10 cellular contexts compared by ENCODE assay signal in the genomic region with DNA sequence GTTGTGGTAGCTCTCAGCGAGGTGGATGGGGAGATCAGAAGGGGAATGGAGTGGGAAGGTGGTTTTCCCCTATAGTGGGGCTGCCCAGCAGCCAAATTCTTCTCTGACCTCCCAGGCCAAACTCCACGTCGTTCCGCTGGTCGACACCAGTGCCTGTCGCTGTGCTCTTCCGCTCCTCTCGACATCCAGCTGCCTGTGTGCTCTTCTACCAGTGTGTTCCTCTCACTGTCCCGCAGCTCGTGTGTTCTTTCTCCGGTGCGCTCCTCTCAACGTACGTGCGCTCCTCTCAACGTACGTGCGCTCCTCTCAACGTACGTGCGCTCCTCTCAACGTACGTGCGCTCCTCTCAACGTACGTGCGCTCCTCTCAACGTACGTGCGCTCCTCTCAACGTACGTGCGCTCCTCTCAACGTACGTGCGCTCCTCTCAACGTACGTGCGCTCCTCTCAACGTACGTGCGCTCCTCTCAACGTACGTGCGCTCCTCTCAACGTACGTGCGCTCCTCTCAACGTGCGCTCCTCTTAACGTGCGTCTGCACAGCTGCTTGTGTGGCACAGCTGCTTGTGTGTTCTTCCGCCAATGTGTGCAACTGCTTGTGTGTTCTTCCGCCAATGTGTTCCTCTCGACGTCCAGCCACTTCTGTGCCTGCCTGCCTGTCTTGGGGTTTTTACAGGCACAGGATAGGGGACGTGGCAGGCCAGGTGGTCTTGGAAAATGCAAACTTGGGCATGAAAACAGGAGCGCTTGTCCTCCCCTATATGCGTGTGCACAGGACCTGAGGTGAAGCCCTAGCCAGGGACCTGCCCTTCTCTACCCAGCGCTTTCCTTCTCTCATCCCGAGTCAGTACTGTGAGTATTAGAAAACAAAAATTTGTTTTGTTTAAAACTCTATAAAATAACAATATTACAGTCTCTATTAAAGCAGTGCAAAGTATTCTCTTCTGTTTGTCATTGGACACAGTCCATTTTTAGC.
DNase-seq lines count a peak whose midpoint lies in the region; ATAC-seq lines count a peak whose summit lies in the region.
"Had no signal": no experiment of that assay in that cellular context is flagged by ENCODE, and none has a peak within 500 bp of the region (broad histone marks: within the 10 kb centered on the region; RNA-seq: fewer than 3 reads in every experiment).

No MANE protein-coding gene starts in this region.

- H3K27me3 Mint-ChIP-seq in activated naive CD8-positive, alpha-beta T cell treated with anti-CD3 and anti-CD28 coated beads, Interleukin-2, amount 10 ng/mL, durations not matched to agents 7 days and 5 days, result no peaks in the 10 kb centered on the region

- WGBS in mesenchymal stem cell, result 95% methylated on average over 43 of the region's 61 CpGs

- H3K4me1 Mint-ChIP-seq in activated naive CD8-positive, alpha-beta T cell treated with anti-CD3 and anti-CD28 coated beads, Interleukin-2, amount 10 ng/mL, durations not matched to agents 7 days and 5 days, result no peaks in the 10 kb centered on the region

- H3K9me3 Mint-ChIP-seq in activated naive CD8-positive, alpha-beta T cell treated with anti-CD3 and anti-CD28 coated beads, Interleukin-2, amount 10 ng/mL, durations not matched to agents 7 days and 5 days, result no peaks in the 10 kb centered on the region

- no peak overlapping the region for H3K4ac ChIP-seq in mesenchymal stem cell (ENCODE audit: low read depth in 1 of 2, low read length in 2 of 2)

- H3K23ac ChIP-seq in mesenchymal stem cell (ENCODE audit: low read length in 2 of 2), result no peak overlapping the region

- H3K27ac ChIP-seq in BLaER1 (no peak overlapping the region), mesenchymal stem cell (ENCODE audit: low read length, poor library complexity, severe bottlenecking) (no peak overlapping the region)
- H3K27ac ChIP-seq: hepatocyte had no signal

- no peak for DNase-seq in activated naive CD8-positive, alpha-beta T cell treated with anti-CD3 and anti-CD28 coated beads, Interleukin-2, amount 10 ng/mL, durations not matched to agents 7 days and 5 days
- DNase-seq in mesenchymal stem cell, result no peak
- no peak for DNase-seq in stimulated activated CD4-positive, alpha-beta T cell treated with anti-CD3 and anti-CD28 coated beads, Interleukin-1b, Interleukin-23, amount 100 ng/mL, for 48 hours
- DNase-seq: NCI-H1930 had no signal

- H3K4me3 Mint-ChIP-seq in activated naive CD8-positive, alpha-beta T cell treated with anti-CD3 and anti-CD28 coated beads, Interleukin-2, amount 10 ng/mL, durations not matched to agents 7 days and 5 days, result peak overlapping the region; percentile 66

- H3K9me3 ChIP-seq in BLaER1, result 0 out of 2 replicates have a peak, but pooled peaks cover 3% of the 10 kb centered on the region
- H3K9me3 ChIP-seq in mesenchymal stem cell (ENCODE audit: control insufficient read depth, low read length), result no peaks in the 10 kb centered on the region

- H3K4me1 ChIP-seq in BLaER1 (peaks cover 9% of the 10 kb centered on the region), mesenchymal stem cell (ENCODE audit: control insufficient read depth, insufficient read depth, low read depth, low read length) (no peaks in the 10 kb centered on the region)

- H3K18ac ChIP-seq in mesenchymal stem cell (ENCODE audit: low read depth in 1 of 2, low read length in 2 of 2), result no peak overlapping the region

- H3K36me3 Mint-ChIP-seq in activated naive CD8-positive, alpha-beta T cell treated with anti-CD3 and anti-CD28 coated beads, Interleukin-2, amount 10 ng/mL, durations not matched to agents 7 days and 5 days, result no peaks in the 10 kb centered on the region

- no peaks in the 10 kb centered on the region for H3K79me1 ChIP-seq in mesenchymal stem cell (replicated peaks; ENCODE audit: low read length, poor library complexity, severe bottlenecking)

- H4K8ac ChIP-seq in mesenchymal stem cell (ENCODE audit: low read length), result no peak overlapping the region

- H2BK12ac ChIP-seq in mesenchymal stem cell (ENCODE audit: low read length in 2 of 2), result no peak overlapping the region

- H2BK5ac ChIP-seq in mesenchymal stem cell (ENCODE audit: low read depth, low read length, poor library complexity, severe bottlenecking), result no peak overlapping the region

- no peaks in the 10 kb centered on the region for H3K27me3 ChIP-seq in BLaER1
- H3K27me3 ChIP-seq in mesenchymal stem cell (ENCODE audit: control insufficient read depth in 1 of 2, insufficient read depth in 1 of 2, low read length in 2 of 2), result no peaks in the 10 kb centered on the region
- H3K27me3 ChIP-seq: hepatocyte had no signal

- H3K4me3 ChIP-seq in BLaER1 (no peak overlapping the region), mesenchymal stem cell (ENCODE audit: insufficient read depth in 1 of 2, low read depth in 1 of 2, low read length in 2 of 2) (peak overlapping the region in 1 of 2 experiments; percentile 57)
- H3K4me3 ChIP-seq: hepatocyte had no signal

- H3K9ac ChIP-seq in BLaER1, result no peak overlapping the region
- H3K9ac ChIP-seq in mesenchymal stem cell (ENCODE audit: low read length), result peak overlapping the region; percentile 36

- H2AK5ac ChIP-seq in mesenchymal stem cell (ENCODE audit: low read length, severe bottlenecking), result no peak overlapping the region

- no peak overlapping the region for H2AFZ ChIP-seq in mesenchymal stem cell (ENCODE audit: low read depth, low read length)
- H2AFZ ChIP-seq: hepatocyte had no signal

- ATAC-seq in HG02870 (IDR thresholded peaks at IDR 0.05; ENCODE audit: unreplicated experiment) (peak; percentile 51), HG03045 (IDR thresholded peaks at IDR 0.05; ENCODE audit: unreplicated experiment) (no peak), GM21367 (IDR thresholded peaks at IDR 0.05; ENCODE audit: unreplicated experiment) (no peak), HG02840 (IDR thresholded peaks at IDR 0.05; ENCODE audit: low FRiP score, unreplicated experiment) (no peak)
- ATAC-seq in activated naive CD8-positive, alpha-beta T cell treated with anti-CD3 and anti-CD28 coated beads, Interleukin-2, amount 10 ng/mL, durations not matched to agents 7 days and 5 days (ENCODE audit: low read depth), result peak; percentile 47

- no peak overlapping the region for H2BK15ac ChIP-seq in mesenchymal stem cell (ENCODE audit: low read depth, poor library complexity, severe bottlenecking)

- H3K4me2 ChIP-seq in BLaER1 (peak overlapping the region; percentile 51), mesenchymal stem cell (ENCODE audit: low read length, poor library complexity, severe bottlenecking) (no peak overlapping the region)
- H3K4me2 ChIP-seq: hepatocyte had no signal

- H3K27ac Mint-ChIP-seq in activated naive CD8-positive, alpha-beta T cell treated with anti-CD3 and anti-CD28 coated beads, Interleukin-2, amount 10 ng/mL, durations not matched to agents 7 days and 5 days, result peak overlapping the region; percentile 38

- POLR2A ChIA-PET in activated naive CD8-positive, alpha-beta T cell treated with anti-CD3 and anti-CD28 coated beads, Interleukin-2, amount 10 ng/mL, durations not matched to agents 7 days and 5 days (lab: Charles Lee), result no interaction called here

- no peak overlapping the region for H4K91ac ChIP-seq in mesenchymal stem cell (ENCODE audit: low read length)

- no peaks in the 10 kb centered on the region for H4K20me1 ChIP-seq in BLaER1

- H3K36me3 ChIP-seq in BLaER1 (no peaks in the 10 kb centered on the region), mesenchymal stem cell (ENCODE audit: control insufficient read depth in 1 of 2, insufficient read depth in 2 of 2, low read depth in 1 of 2, low read length in 2 of 2) (no peaks in the 10 kb centered on the region)

- H3K14ac ChIP-seq in mesenchymal stem cell (ENCODE audit: low read length in 2 of 2), result no peak overlapping the region

- H2BK120ac ChIP-seq in mesenchymal stem cell (ENCODE audit: low read depth, low read length), result no peak overlapping the region

Comparison
In these comparisons a context has a peak if more than half of its experiments do, and no peak if none do; other contexts are left out.
1. ATAC-seq: peak in HG02870 (single experiment) and activated naive CD8-positive, alpha-beta T cell treated with anti-CD3 and anti-CD28 coated beads, Interleukin-2, amount 10 ng/mL, durations not matched to agents 7 days and 5 days (single experiment); none in HG03045 (single experiment), GM21367 (single experiment) and HG02840 (single experiment).